In genomic region chr11:108983621-108984020, GRCh38 we compare ENCODE assay signal across 18 cellular contexts.
"Had no signal": no experiment of that assay in that cellular context is flagged by ENCODE, and none has a peak within 500 bp of the region (broad histone marks: within the 10 kb centered on the region; RNA-seq: fewer than 3 reads in every experiment).

No MANE protein-coding gene starts in this region.

- H3K27me3 ChIP-seq: colonic mucosa, esophagus muscularis mucosa, neural progenitor cell, ovary, testis, upper lobe of left lung had no signal

- H3K4me3 ChIP-seq: colonic mucosa, esophagus muscularis mucosa, lung, neural progenitor cell, ovary, sigmoid colon, testis, upper lobe of left lung had no signal

- DNase-seq: activated CD4-positive, alpha-beta T cell treated with anti-CD3 and anti-CD28 coated beads, Interleukin-2, amount 50 U/mL, for 48 hours; activated naive CD4-positive, alpha-beta T cell treated with anti-CD3 and anti-CD28 coated beads, Interleukin-2, amount 10 ng/mL, durations not matched to agents 7 days and 5 days; caudate nucleus; colonic mucosa; foreskin fibroblast; head of caudate nucleus; left colon; ovary; sigmoid colon; stimulated activated CD4-positive, alpha-beta T cell treated with anti-CD3 and anti-CD28 coated beads, Interleukin-1b, Interleukin-23, amount 100 ng/mL, for 48 hours; stimulated activated naive CD8-positive, alpha-beta T cell treated with anti-CD3 and anti-CD28 coated beads, Interleukin-15, amount 100 ng/mL, for 72 hours; testis; upper lobe of left lung; WERI-Rb-1 had no signal

- H3K9me3 Mint-ChIP-seq: activated naive CD4-positive, alpha-beta T cell treated with anti-CD3 and anti-CD28 coated beads, Interleukin-2, amount 10 ng/mL, durations not matched to agents 7 days and 5 days; activated T-helper 2 cell treated with anti-CD3 and anti-CD28 coated beads, Interferon-gamma antibody, Interleukin-2, Interleukin-4, amounts not matched to agents 10 μg/mL and 5 μg/mL and 100 μg/mL, durations not matched to agents 14 hours and 24 hours and 36 hours had no signal

- H3K4me2 ChIP-seq: neural progenitor cell had no signal

- H3K36me3 Mint-ChIP-seq: activated naive CD4-positive, alpha-beta T cell treated with anti-CD3 and anti-CD28 coated beads, Interleukin-2, amount 10 ng/mL, durations not matched to agents 7 days and 5 days; neural progenitor cell had no signal

- H3K4me3 Mint-ChIP-seq: activated naive CD4-positive, alpha-beta T cell treated with anti-CD3 and anti-CD28 coated beads, Interleukin-2, amount 10 ng/mL, durations not matched to agents 7 days and 5 days; neural progenitor cell; stimulated activated naive CD8-positive, alpha-beta T cell treated with anti-CD3 and anti-CD28 coated beads, Interleukin-15, amount 100 ng/mL, for 72 hours had no signal

- H3K36me3 ChIP-seq: colonic mucosa, esophagus muscularis mucosa, neural progenitor cell, ovary, sigmoid colon, upper lobe of left lung, WERI-Rb-1 had no signal

- H3K9ac ChIP-seq: neural progenitor cell had no signal

- H3K27me3 Mint-ChIP-seq: stimulated activated naive CD8-positive, alpha-beta T cell treated with anti-CD3 and anti-CD28 coated beads, Interleukin-15, amount 100 ng/mL, for 72 hours had no signal

- ATAC-seq: left colon; stimulated activated naive CD8-positive, alpha-beta T cell treated with anti-CD3 and anti-CD28 coated beads, Interleukin-15, amount 100 ng/mL, for 72 hours had no signal

- H3K4me1 ChIP-seq: colonic mucosa, sigmoid colon, upper lobe of left lung had no signal

- H3K27ac ChIP-seq: colonic mucosa, neural progenitor cell, ovary, sigmoid colon, testis, upper lobe of left lung, WERI-Rb-1 had no signal

- H3K4me1 Mint-ChIP-seq: activated naive CD4-positive, alpha-beta T cell treated with anti-CD3 and anti-CD28 coated beads, Interleukin-2, amount 10 ng/mL, durations not matched to agents 7 days and 5 days; stimulated activated naive CD8-positive, alpha-beta T cell treated with anti-CD3 and anti-CD28 coated beads, Interleukin-15, amount 100 ng/mL, for 72 hours had no signal

- H3K27ac Mint-ChIP-seq: activated naive CD4-positive, alpha-beta T cell treated with anti-CD3 and anti-CD28 coated beads, Interleukin-2, amount 10 ng/mL, durations not matched to agents 7 days and 5 days; activated T-helper 2 cell treated with anti-CD3 and anti-CD28 coated beads, Interferon-gamma antibody, Interleukin-2, Interleukin-4, amounts not matched to agents 10 μg/mL and 5 μg/mL and 100 μg/mL, durations not matched to agents 14 hours and 24 hours and 36 hours; neural progenitor cell; stimulated activated naive CD8-positive, alpha-beta T cell treated with anti-CD3 and anti-CD28 coated beads, Interleukin-15, amount 100 ng/mL, for 72 hours had no signal

- H3K9me3 ChIP-seq: colonic mucosa, esophagus muscularis mucosa, ovary, sigmoid colon, testis, upper lobe of left lung had no signal
